1 cellular context compared by ENCODE assay signal in genomic region chr22:29096736-29097669, GRCh38.
TF ChIP-seq lines count a peak whose summit lies in the region.

No MANE protein-coding gene starts in this region.

TF ChIP-seq in K562, 482 proteins besides CTCF, POLR2A, EP300 and RAD21 (continued from another document and continues in another):
- TF ChIP-seq, protein P1, sequence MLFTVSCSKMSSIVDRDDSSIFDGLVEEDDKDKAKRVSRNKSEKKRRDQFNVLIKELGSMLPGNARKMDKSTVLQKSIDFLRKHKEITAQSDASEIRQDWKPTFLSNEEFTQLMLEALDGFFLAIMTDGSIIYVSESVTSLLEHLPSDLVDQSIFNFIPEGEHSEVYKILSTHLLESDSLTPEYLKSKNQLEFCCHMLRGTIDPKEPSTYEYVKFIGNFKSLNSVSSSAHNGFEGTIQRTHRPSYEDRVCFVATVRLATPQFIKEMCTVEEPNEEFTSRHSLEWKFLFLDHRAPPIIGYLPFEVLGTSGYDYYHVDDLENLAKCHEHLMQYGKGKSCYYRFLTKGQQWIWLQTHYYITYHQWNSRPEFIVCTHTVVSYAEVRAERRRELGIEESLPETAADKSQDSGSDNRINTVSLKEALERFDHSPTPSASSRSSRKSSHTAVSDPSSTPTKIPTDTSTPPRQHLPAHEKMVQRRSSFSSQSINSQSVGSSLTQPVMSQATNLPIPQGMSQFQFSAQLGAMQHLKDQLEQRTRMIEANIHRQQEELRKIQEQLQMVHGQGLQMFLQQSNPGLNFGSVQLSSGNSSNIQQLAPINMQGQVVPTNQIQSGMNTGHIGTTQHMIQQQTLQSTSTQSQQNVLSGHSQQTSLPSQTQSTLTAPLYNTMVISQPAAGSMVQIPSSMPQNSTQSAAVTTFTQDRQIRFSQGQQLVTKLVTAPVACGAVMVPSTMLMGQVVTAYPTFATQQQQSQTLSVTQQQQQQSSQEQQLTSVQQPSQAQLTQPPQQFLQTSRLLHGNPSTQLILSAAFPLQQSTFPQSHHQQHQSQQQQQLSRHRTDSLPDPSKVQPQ (CRISPR knock-in tag; IDR thresholded peaks at IDR 0.05; ENCODE audit: borderline replicate concordance) = no peak
- TF ChIP-seq SMARCB1 (IDR thresholded peaks at IDR 0.05; ENCODE audit: insufficient read length, low read depth) (peak; percentile 45), TOE1 (IDR thresholded peaks at IDR 0.05; ENCODE audit: borderline replicate concordance) (no peak), TOE1 (CRISPR knock-in tag; IDR thresholded peaks at IDR 0.05; ENCODE audit: borderline replicate concordance, low read depth) (no peak), SRSF3 (IDR thresholded peaks at IDR 0.05; ENCODE audit: insufficient read depth, low read length) (no peak), ZFP30 (CRISPR knock-in tag; IDR thresholded peaks at IDR 0.05; ENCODE audit: borderline replicate concordance) (no peak), BRD9 (IDR thresholded peaks at IDR 0.05; ENCODE audit: low read depth, partially characterized antibody) (no peak), ZEB2 (IDR thresholded peaks at IDR 0.05) (no peak), NR0B1 (IDR thresholded peaks at IDR 0.05; ENCODE audit: partially characterized antibody) (no peak), ZNF785 (CRISPR knock-in tag; IDR thresholded peaks at IDR 0.05) (no peak), ETV1 (tag; conservative IDR thresholded peaks at IDR 0.05; ENCODE audit: low read depth) (peak; percentile 71), SP2 (IDR thresholded peaks at IDR 0.05; ENCODE audit: extremely low read depth, low read depth, low read length, poor library complexity, severe bottlenecking) (no peak), ETV6 (IDR thresholded peaks at IDR 0.05; ENCODE audit: borderline replicate concordance in 1 of 2, low read depth in 2 of 2, low read length in 1 of 2) (no peak), ETV6 (CRISPR knock-in tag; IDR thresholded peaks at IDR 0.05; ENCODE audit: borderline replicate concordance) (no peak), HNRNPK (IDR thresholded peaks at IDR 0.05; ENCODE audit: low read depth, low read length, poor library complexity, severe bottlenecking) (no peak), ARID1B (IDR thresholded peaks at IDR 0.05) (peak; percentile 87), CBFB (CRISPR knock-in tag; IDR thresholded peaks at IDR 0.05) (no peak), ATF4 (CRISPR knock-in tag; IDR thresholded peaks at IDR 0.05) (no peak; the same call in 1 of the 2 replicates), POU5F1 (IDR thresholded peaks at IDR 0.05; ENCODE audit: borderline replicate concordance, low read depth, low read length, partially characterized antibody) (no peak), L3MBTL2 (IDR thresholded peaks at IDR 0.05) (0 out of 2 replicates have a peak, but pooled peaks have one; percentile 24), PHB (CRISPR knock-in tag; IDR thresholded peaks at IDR 0.05) (no peak), SREBF1 (IDR thresholded peaks at IDR 0.05; ENCODE audit: borderline replicate concordance, low read depth, low read length) (no peak), ZNF584 (CRISPR knock-in tag; IDR thresholded peaks at IDR 0.05; ENCODE audit: low read depth) (no peak), ZNF133 (CRISPR knock-in tag; IDR thresholded peaks at IDR 0.05) (no peak), MYBL2 (IDR thresholded peaks at IDR 0.05; ENCODE audit: low read depth) (no peak), MYBL2 (CRISPR knock-in tag; IDR thresholded peaks at IDR 0.05; ENCODE audit: borderline replicate concordance) (no peak), TCF15 (CRISPR knock-in tag; IDR thresholded peaks at IDR 0.05) (no peak), TAF1 (IDR thresholded peaks at IDR 0.05; ENCODE audit: control insufficient read depth, extremely low read depth, insufficient read depth, low read length, severe bottlenecking) (no peak), XRCC5 (IDR thresholded peaks at IDR 0.05; ENCODE audit: low read depth, low read length) (no peak), ATF7 (IDR thresholded peaks at IDR 0.05) (peak; percentile 18; the same call in 1 of the 2 replicates), SPI1 (IDR thresholded peaks at IDR 0.05; ENCODE audit: borderline replicate concordance, low read depth, low read length) (no peak), GATA2 (CRISPR knock-in tag; IDR thresholded peaks at IDR 0.05) (no peak), ZFP36 (IDR thresholded peaks at IDR 0.05; ENCODE audit: low read depth, low read length, partially characterized antibody) (no peak), FOXP1 (CRISPR knock-in tag; IDR thresholded peaks at IDR 0.05) (no peak), ZNF324 (CRISPR knock-in tag; IDR thresholded peaks at IDR 0.05) (no peak), HMG20A (CRISPR knock-in tag; conservative IDR thresholded peaks at IDR 0.05) (no peak), GATAD2A (IDR thresholded peaks at IDR 0.05) (no peak), MEIS2 (IDR thresholded peaks at IDR 0.05; ENCODE audit: partially characterized antibody) (peak; percentile 81), KLF1 (tag; IDR thresholded peaks at IDR 0.05) (no peak), CHD1 (IDR thresholded peaks at IDR 0.05; ENCODE audit: low read length) (no peak), ZNF263 (CRISPR knock-in tag; IDR thresholded peaks at IDR 0.05; ENCODE audit: borderline replicate concordance) (no peak), SIN3A (IDR thresholded peaks at IDR 0.05; ENCODE audit: borderline replicate concordance in 2 of 2, control insufficient read depth in 1 of 2, low read depth in 2 of 2, low read length in 2 of 2) (no peak), PPARD (CRISPR knock-in tag; IDR thresholded peaks at IDR 0.05) (no peak), NR1H2 (CRISPR knock-in tag; IDR thresholded peaks at IDR 0.05) (no peak), ATF3 (IDR thresholded peaks at IDR 0.05) (no peak), ATF3 (CRISPR knock-in tag; conservative IDR thresholded peaks at IDR 0.05) (no peak), POLR2AphosphoS2 (IDR thresholded peaks at IDR 0.05; ENCODE audit: low read length) (no peak), ZZZ3 (IDR thresholded peaks at IDR 0.05) (no peak), ZNF695 (CRISPR knock-in tag; IDR thresholded peaks at IDR 0.05) (no peak), POLR2B (IDR thresholded peaks at IDR 0.05; ENCODE audit: low read depth, partially characterized antibody) (no peak), KDM2B (CRISPR knock-in tag; IDR thresholded peaks at IDR 0.05) (no peak), ZSCAN29 (IDR thresholded peaks at IDR 0.05) (no peak), ZNF444 (CRISPR knock-in tag; IDR thresholded peaks at IDR 0.05) (no peak), ZBTB2 (IDR thresholded peaks at IDR 0.05) (no peak)
- TF ChIP-seq, protein P2, sequence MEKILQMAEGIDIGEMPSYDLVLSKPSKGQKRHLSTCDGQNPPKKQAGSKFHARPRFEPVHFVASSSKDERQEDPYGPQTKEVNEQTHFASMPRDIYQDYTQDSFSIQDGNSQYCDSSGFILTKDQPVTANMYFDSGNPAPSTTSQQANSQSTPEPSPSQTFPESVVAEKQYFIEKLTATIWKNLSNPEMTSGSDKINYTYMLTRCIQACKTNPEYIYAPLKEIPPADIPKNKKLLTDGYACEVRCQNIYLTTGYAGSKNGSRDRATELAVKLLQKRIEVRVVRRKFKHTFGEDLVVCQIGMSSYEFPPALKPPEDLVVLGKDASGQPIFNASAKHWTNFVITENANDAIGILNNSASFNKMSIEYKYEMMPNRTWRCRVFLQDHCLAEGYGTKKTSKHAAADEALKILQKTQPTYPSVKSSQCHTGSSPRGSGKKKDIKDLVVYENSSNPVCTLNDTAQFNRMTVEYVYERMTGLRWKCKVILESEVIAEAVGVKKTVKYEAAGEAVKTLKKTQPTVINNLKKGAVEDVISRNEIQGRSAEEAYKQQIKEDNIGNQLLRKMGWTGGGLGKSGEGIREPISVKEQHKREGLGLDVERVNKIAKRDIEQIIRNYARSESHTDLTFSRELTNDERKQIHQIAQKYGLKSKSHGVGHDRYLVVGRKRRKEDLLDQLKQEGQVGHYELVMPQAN (IDR thresholded peaks at IDR 0.05; ENCODE audit: borderline replicate concordance) = no peak
- TF ChIP-seq, protein P3, sequence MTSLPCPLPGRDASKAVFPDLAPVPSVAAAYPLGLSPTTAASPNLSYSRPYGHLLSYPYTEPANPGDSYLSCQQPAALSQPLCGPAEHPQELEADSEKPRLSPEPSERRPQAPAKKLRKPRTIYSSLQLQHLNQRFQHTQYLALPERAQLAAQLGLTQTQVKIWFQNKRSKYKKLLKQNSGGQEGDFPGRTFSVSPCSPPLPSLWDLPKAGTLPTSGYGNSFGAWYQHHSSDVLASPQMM (CRISPR knock-in tag; IDR thresholded peaks at IDR 0.05) = no peak
- TF ChIP-seq, protein P4, sequence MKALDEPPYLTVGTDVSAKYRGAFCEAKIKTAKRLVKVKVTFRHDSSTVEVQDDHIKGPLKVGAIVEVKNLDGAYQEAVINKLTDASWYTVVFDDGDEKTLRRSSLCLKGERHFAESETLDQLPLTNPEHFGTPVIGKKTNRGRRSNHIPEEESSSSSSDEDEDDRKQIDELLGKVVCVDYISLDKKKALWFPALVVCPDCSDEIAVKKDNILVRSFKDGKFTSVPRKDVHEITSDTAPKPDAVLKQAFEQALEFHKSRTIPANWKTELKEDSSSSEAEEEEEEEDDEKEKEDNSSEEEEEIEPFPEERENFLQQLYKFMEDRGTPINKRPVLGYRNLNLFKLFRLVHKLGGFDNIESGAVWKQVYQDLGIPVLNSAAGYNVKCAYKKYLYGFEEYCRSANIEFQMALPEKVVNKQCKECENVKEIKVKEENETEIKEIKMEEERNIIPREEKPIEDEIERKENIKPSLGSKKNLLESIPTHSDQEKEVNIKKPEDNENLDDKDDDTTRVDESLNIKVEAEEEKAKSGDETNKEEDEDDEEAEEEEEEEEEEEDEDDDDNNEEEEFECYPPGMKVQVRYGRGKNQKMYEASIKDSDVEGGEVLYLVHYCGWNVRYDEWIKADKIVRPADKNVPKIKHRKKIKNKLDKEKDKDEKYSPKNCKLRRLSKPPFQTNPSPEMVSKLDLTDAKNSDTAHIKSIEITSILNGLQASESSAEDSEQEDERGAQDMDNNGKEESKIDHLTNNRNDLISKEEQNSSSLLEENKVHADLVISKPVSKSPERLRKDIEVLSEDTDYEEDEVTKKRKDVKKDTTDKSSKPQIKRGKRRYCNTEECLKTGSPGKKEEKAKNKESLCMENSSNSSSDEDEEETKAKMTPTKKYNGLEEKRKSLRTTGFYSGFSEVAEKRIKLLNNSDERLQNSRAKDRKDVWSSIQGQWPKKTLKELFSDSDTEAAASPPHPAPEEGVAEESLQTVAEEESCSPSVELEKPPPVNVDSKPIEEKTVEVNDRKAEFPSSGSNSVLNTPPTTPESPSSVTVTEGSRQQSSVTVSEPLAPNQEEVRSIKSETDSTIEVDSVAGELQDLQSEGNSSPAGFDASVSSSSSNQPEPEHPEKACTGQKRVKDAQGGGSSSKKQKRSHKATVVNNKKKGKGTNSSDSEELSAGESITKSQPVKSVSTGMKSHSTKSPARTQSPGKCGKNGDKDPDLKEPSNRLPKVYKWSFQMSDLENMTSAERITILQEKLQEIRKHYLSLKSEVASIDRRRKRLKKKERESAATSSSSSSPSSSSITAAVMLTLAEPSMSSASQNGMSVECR (CRISPR knock-in tag; IDR thresholded peaks at IDR 0.05) = no peak
- TF ChIP-seq, protein P5, sequence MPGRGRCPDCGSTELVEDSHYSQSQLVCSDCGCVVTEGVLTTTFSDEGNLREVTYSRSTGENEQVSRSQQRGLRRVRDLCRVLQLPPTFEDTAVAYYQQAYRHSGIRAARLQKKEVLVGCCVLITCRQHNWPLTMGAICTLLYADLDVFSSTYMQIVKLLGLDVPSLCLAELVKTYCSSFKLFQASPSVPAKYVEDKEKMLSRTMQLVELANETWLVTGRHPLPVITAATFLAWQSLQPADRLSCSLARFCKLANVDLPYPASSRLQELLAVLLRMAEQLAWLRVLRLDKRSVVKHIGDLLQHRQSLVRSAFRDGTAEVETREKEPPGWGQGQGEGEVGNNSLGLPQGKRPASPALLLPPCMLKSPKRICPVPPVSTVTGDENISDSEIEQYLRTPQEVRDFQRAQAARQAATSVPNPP (IDR thresholded peaks at IDR 0.05; ENCODE audit: borderline replicate concordance, insufficient read depth, insufficient read length) = no peak
